ENCODE assay signal across 8 cellular contexts in genomic region chr15:65232520-65232919, GRCh38. TPM values are rescaled to one million over a fixed set of nuclear protein-coding genes. Genes with fewer than 3 reads are reported as not detected.
"Had no signal": no experiment of that assay in that cellular context is flagged by ENCODE, and none has a peak within 500 bp of the region (broad histone marks: within the 10 kb centered on the region; RNA-seq: fewer than 3 reads in every experiment).

No MANE protein-coding gene starts in this region.

- FAIRE-seq: HepG2, HTR-8/SVneo had no signal

- DNase-seq: IMR-90, KBM-7, KG1 had no signal

- ATAC-seq: HepG2 had no signal

- H3K4me2 ChIP-seq: KMS-11 had no signal

- H3K27ac ChIP-seq: HL-60, KMS-11 had no signal

- H3K9ac ChIP-seq: KMS-11 had no signal

RNA-seq across cellular contexts. Expression of gene CILP, which starts 21.2 kb away (rescaled TPM):
- total RNA-seq: HepG2 had no signal
- polyA plus RNA-seq: IgD-negative memory B cell had no signal
